35 cellular contexts compared by ENCODE assay signal in genomic region chr2:125886153-125886552, GRCh38.
"Had no signal": no experiment of that assay in that cellular context is flagged by ENCODE, and none has a peak within 500 bp of the region (broad histone marks: within the 10 kb centered on the region; RNA-seq: fewer than 3 reads in every experiment).

No MANE protein-coding gene starts in this region.

- H3K9me3 ChIP-seq: MG63 had no signal

- DNase-seq: Karpas-422, Kasumi-1, MG63, MM.1S, MV-4-11, NCI-H1048, NCI-H1092, NCI-H1092 treated with DMSO at 0.1 percent for 48 hours, NCI-H1105, NCI-H1105 treated with DMSO at 0.1 percent for 48 hours, NCI-H1417, NCI-H1417 treated with DMSO at 0.1 percent for 48 hours, NCI-H1436, NCI-H1436 treated with DMSO at 0.1 percent for 48 hours, NCI-H146, NCI-H1694, NCI-H1694 treated with DMSO at 0.1 percent for 48 hours, NCI-H187, NCI-H187 treated with DMSO at 0.1 percent for 48 hours, NCI-H1930, NCI-H2029, NCI-H2029 treated with DMSO at 0.1 percent for 48 hours, NCI-H2081, NCI-H2081 treated with DMSO at 0.1 percent for 48 hours, NCI-H2107, NCI-H2171, NCI-H2171 treated with DMSO at 0.1 percent for 48 hours, NCI-H2227 treated with DMSO at 0.1 percent for 48 hours, NCI-H226, NCI-H345, NCI-H446, NCI-H446 treated with DMSO at 0.1 percent for 48 hours, NCI-H510A, NCI-H510A treated with DMSO at 0.1 percent for 48 hours, NCI-H524 had no signal

- H3K27me3 ChIP-seq: MG63 had no signal

- H3K36me3 ChIP-seq: MG63 had no signal

- H3K4me3 ChIP-seq: MG63 had no signal
